ENCODE assay signal across 1 cellular context in the genomic region with DNA sequence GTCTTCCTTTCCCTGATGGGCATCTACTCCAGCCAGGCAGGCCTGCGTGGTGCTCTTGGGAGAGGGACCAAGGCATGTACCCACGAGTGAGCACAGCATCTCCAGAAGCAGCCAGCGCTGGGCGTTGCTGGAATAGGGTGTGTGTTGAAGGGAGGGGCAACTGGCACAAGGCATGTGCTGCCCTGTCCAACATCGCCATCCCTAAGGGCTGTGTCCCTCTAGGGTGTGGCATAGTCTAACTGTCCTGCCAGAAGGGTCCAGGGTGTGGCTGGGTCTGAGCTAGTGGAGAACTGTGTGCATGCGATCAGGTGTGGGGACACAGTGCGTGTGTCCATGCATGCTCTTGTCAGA.
TF ChIP-seq lines count a peak whose summit lies in the region.

No MANE protein-coding gene starts in this region.

TF ChIP-seq in WTC11, 78 proteins besides CTCF, POLR2A, EP300 and RAD21 (continued from another document):
- TF ChIP-seq NR1H2 (CRISPR knock-in tag; IDR thresholded peaks at IDR 0.05): no peak
